In genomic region chr7:140229591-140230516, GRCh38 we compare ENCODE assay signal across 8 cellular contexts. TPM values are rescaled to one million over a fixed set of nuclear protein-coding genes. Genes with fewer than 3 reads are reported as not detected.
DNase-seq lines count a peak whose midpoint lies in the region; ATAC-seq, FAIRE-seq and TF ChIP-seq lines count a peak whose summit lies in the region.

No MANE protein-coding gene starts in this region.

- no peaks in the 10 kb centered on the region for H3K9me1 ChIP-seq in endothelial cell of umbilical vein (replicated peaks; ENCODE audit: control insufficient read depth, extremely low read depth, insufficient read depth, low read length)

- DNase-seq in AG10803 (ENCODE audit: low read depth): no peak
- DNase-seq in HCT116 (ENCODE audit: low read depth, low spot score): no peak
- DNase-seq in activated CD4-positive, alpha-beta memory T cell treated with anti-CD3 and anti-CD28 coated beads for 36 hours: peak; percentile 83
- no peak for DNase-seq in endothelial cell of umbilical vein (ENCODE audit: low read depth, low spot score)
- no peak for DNase-seq in type B pancreatic cell (ENCODE audit: extremely low spot score, unreplicated experiment)
- DNase-seq in NCI-H1105 treated with DMSO at 0.1 percent for 48 hours (lab: John Stamatoyannopoulos, UW): no peak

- H3K9me3 ChIP-seq in HCT116 (ENCODE audit: control insufficient read depth in 1 of 2, insufficient read depth in 1 of 2, low read depth in 1 of 2, low read length in 2 of 2) (no peaks in the 10 kb centered on the region), endothelial cell of umbilical vein (replicated peaks; ENCODE audit: control insufficient read depth, insufficient read depth, low read length) (no peaks in the 10 kb centered on the region), neuron (ENCODE audit: low read length) (no peaks in the 10 kb centered on the region)

- TF ChIP-seq POLR2A in HCT116 (IDR thresholded peaks at IDR 0.05; ENCODE audit: borderline replicate concordance, extremely low read depth, insufficient read depth, insufficient read length): no peak
- TF ChIP-seq POLR2A in endothelial cell of umbilical vein (IDR thresholded peaks at IDR 0.05; ENCODE audit: low read depth, low read length): no peak

- ATAC-seq in HCT116: no peak
- no peak for ATAC-seq in HG02642 (IDR thresholded peaks at IDR 0.05; ENCODE audit: poor library complexity, unreplicated experiment)

- H3K79me2 ChIP-seq in HCT116 (ENCODE audit: insufficient read depth, low read length) (no peaks in the 10 kb centered on the region), endothelial cell of umbilical vein (ENCODE audit: control insufficient read depth, insufficient read depth, low read length) (no peaks in the 10 kb centered on the region)

- H3K27me3 ChIP-seq in HCT116 (ENCODE audit: insufficient read depth, low read length) (no peaks in the 10 kb centered on the region), endothelial cell of umbilical vein (ENCODE audit: control insufficient read depth in 2 of 2, insufficient read depth in 2 of 2, low read length in 2 of 2) (peaks cover 18 to 21% of the 10 kb centered on the region in 2 experiments), neuron (ENCODE audit: insufficient read depth, low read length) (peaks cover 38% of the 10 kb centered on the region)

- H3K9me3 Mint-ChIP-seq in activated CD4-positive, alpha-beta memory T cell treated with anti-CD3 and anti-CD28 coated beads for 36 hours: no peaks in the 10 kb centered on the region
- no peaks in the 10 kb centered on the region for H3K9me3 Mint-ChIP-seq in type B pancreatic cell

- no peak for TF ChIP-seq RAD21 in HCT116 (IDR thresholded peaks at IDR 0.05; ENCODE audit: low read depth)

- H3K4me2 ChIP-seq in HCT116 (ENCODE audit: low read length) (peak overlapping the region; percentile 91; the same call in 1 of the 2 replicates), endothelial cell of umbilical vein (ENCODE audit: insufficient read depth, low read length) (peak overlapping the region; percentile 94)

- dilution Hi-C loops in endothelial cell of umbilical vein (cut with MboI; ENCODE audit: extremely low pct_ligation_motif_present, low sequenced_read_pairs): no loop called here

- H3K36me3 ChIP-seq in HCT116 (ENCODE audit: control insufficient read depth in 1 of 2, insufficient read depth in 2 of 2, low read length in 2 of 2) (no peaks in the 10 kb centered on the region), endothelial cell of umbilical vein (ENCODE audit: control insufficient read depth in 2 of 2, extremely low read depth in 1 of 2, insufficient read depth in 2 of 2, low read length in 2 of 2) (no peaks in the 10 kb centered on the region), neuron (ENCODE audit: insufficient read depth, low read length) (no peaks in the 10 kb centered on the region)

- H3K4me1 ChIP-seq in HCT116 (ENCODE audit: control insufficient read depth in 1 of 2, insufficient read depth in 2 of 2, low read length in 2 of 2) (peaks cover 6 to 16% of the 10 kb centered on the region in 2 experiments; a peak in 3 of 4 replicates), endothelial cell of umbilical vein (ENCODE audit: control insufficient read depth, extremely low read depth, insufficient read depth, low read length) (peaks cover 6% of the 10 kb centered on the region), neuron (ENCODE audit: insufficient read depth, low read length) (peaks cover 9% of the 10 kb centered on the region)

- RAD21 ChIA-PET in HCT116 (lab: Charles Lee; ENCODE audit: low non-redundant PET in 1 of 2, low total read pairs in 2 of 2, uncharacterized antibody in 2 of 2, unreplicated experiment in 2 of 2): no interaction called here

- no peaks in the 10 kb centered on the region for H4K20me1 ChIP-seq in HCT116 (ENCODE audit: insufficient read depth)
- H4K20me1 ChIP-seq in endothelial cell of umbilical vein (replicated peaks; ENCODE audit: control insufficient read depth, extremely low read depth, insufficient read depth, low read length): no peaks in the 10 kb centered on the region

- no peaks in the 10 kb centered on the region for H3K27me3 Mint-ChIP-seq in activated CD4-positive, alpha-beta memory T cell treated with anti-CD3 and anti-CD28 coated beads for 36 hours
- H3K27me3 Mint-ChIP-seq in type B pancreatic cell: peaks cover 34% of the 10 kb centered on the region

- CTCF ChIA-PET in HCT116 (lab: Charles Lee) (no interaction called here), endothelial cell of umbilical vein (lab: Charles Lee) (interaction anchor here (0.9 kb wide), 1 partner anchor 10 kb away, joined by 3 read pairs; no protein-coding TSS in a partner anchor)
- CTCF ChIA-PET in activated CD4-positive, alpha-beta memory T cell treated with anti-CD3 and anti-CD28 coated beads for 36 hours (lab: Charles Lee): interaction anchor here (1.0 to 2.0 kb wide), 5 partner anchors 12 to 53 kb away, joined by 4 to 5 read pairs (median 5); no protein-coding TSS in a partner anchor

- H2AFZ ChIP-seq in HCT116 (ENCODE audit: low read depth, low read length, poor library complexity, severe bottlenecking): no peak overlapping the region
- H2AFZ ChIP-seq in endothelial cell of umbilical vein (ENCODE audit: low read depth, low read length): peak overlapping the region; percentile 97
- peak overlapping the region; percentile 77 for H2AFZ ChIP-seq in neuron (ENCODE audit: low read depth, low read length)

- POLR2A ChIA-PET in HCT116 (lab: Charles Lee) (no interaction called here), endothelial cell of umbilical vein (lab: Charles Lee) (no interaction called here)
- POLR2A ChIA-PET in activated CD4-positive, alpha-beta memory T cell treated with anti-CD3 and anti-CD28 coated beads for 36 hours (lab: Charles Lee): interaction anchor here (0.8 to 5.2 kb wide), 9 partner anchors 13 to 247 kb away, joined by 3 to 86 read pairs (median 9); partner anchors contain the start of gene KDM7A

- H3K4me3 ChIP-seq in AG10803 (ENCODE audit: low read length) (peak overlapping the region; percentile 17), HCT116 (replicated peaks in 1 of 2; ENCODE audit: low read depth in 1 of 2, low read length in 2 of 2) (no peak overlapping the region), endothelial cell of umbilical vein (replicated peaks in 1 of 3; ENCODE audit: insufficient read depth in 1 of 3, low read depth in 1 of 3, low read length in 3 of 3) (peak overlapping the region in 2 of 3 experiments; percentile 35 to 60), neuron (ENCODE audit: low read length) (peak overlapping the region; percentile 49)

- no peaks in the 10 kb centered on the region for H3K9me2 ChIP-seq in HCT116 (ENCODE audit: insufficient read depth)

- peak overlapping the region; percentile 99 for H3K27ac Mint-ChIP-seq in activated CD4-positive, alpha-beta memory T cell treated with anti-CD3 and anti-CD28 coated beads for 36 hours
- H3K27ac Mint-ChIP-seq in type B pancreatic cell: peak overlapping the region; percentile 39

- H3K4me1 Mint-ChIP-seq in activated CD4-positive, alpha-beta memory T cell treated with anti-CD3 and anti-CD28 coated beads for 36 hours (ENCODE audit: low read depth): peaks cover 42% of the 10 kb centered on the region
- peaks cover 17% of the 10 kb centered on the region for H3K4me1 Mint-ChIP-seq in type B pancreatic cell (ENCODE audit: unreplicated experiment)

- H3K9ac ChIP-seq in HCT116 (ENCODE audit: low read length): no peak overlapping the region
- no peak overlapping the region for H3K9ac ChIP-seq in endothelial cell of umbilical vein (replicated peaks; ENCODE audit: extremely low read depth, insufficient read depth, low read length)

- FAIRE-seq in endothelial cell of umbilical vein (lab: Jason Lieb, UNC): no peak

- no peak for TF ChIP-seq CTCF in AG10803 (conservative IDR thresholded peaks at IDR 0.05; ENCODE audit: low read length)
- TF ChIP-seq CTCF in HCT116 (IDR thresholded peaks at IDR 0.05 in 2 of 3, conservative IDR thresholded peaks at IDR 0.05 in 1 of 3; ENCODE audit: borderline replicate concordance in 1 of 3, insufficient read depth in 1 of 3, low read depth in 2 of 3, low read length in 2 of 3): no peak
- TF ChIP-seq CTCF in endothelial cell of umbilical vein (IDR thresholded peaks at IDR 0.05; ENCODE audit: extremely low read depth in 1 of 2, insufficient read depth in 1 of 2, low read depth in 1 of 2, low read length in 2 of 2): no peak
- no peak for TF ChIP-seq CTCF in type B pancreatic cell (conservative IDR thresholded peaks at IDR 0.05)

- intact Hi-C loops in HCT116 (cut with micrococcal nuclease): no loop called here
- intact Hi-C loops in activated CD4-positive, alpha-beta memory T cell treated with anti-CD3 and anti-CD28 coated beads for 36 hours (cut with micrococcal nuclease): loop anchor here (1.0 to 5.0 kb wide), 5 partner anchors 18 to 247 kb away; partner anchors contain the start of genes MKRN1 and PARP12
- intact Hi-C loops in endothelial cell of umbilical vein (cut with micrococcal nuclease): no loop called here

- H3K36me3 Mint-ChIP-seq in activated CD4-positive, alpha-beta memory T cell treated with anti-CD3 and anti-CD28 coated beads for 36 hours: no peaks in the 10 kb centered on the region
- no peaks in the 10 kb centered on the region for H3K36me3 Mint-ChIP-seq in type B pancreatic cell

- peak overlapping the region; percentile 84 for H3K4me3 Mint-ChIP-seq in activated CD4-positive, alpha-beta memory T cell treated with anti-CD3 and anti-CD28 coated beads for 36 hours
- peak overlapping the region; percentile 81 for H3K4me3 Mint-ChIP-seq in type B pancreatic cell

- H3K27ac ChIP-seq in HCT116 (ENCODE audit: low read depth, low read length) (no peak overlapping the region; the same call in 1 of the 2 replicates), endothelial cell of umbilical vein (ENCODE audit: insufficient read depth, low read depth, low read length) (no peak overlapping the region)

- BruUV-seq in HCT116 (replicated peaks; lab: Mats Ljungman, UMichigan) (no TSS peak), endothelial cell of umbilical vein (replicated peaks; lab: Mats Ljungman, UMichigan) (no TSS peak)

RNA-seq across cellular contexts. Expression of gene KDM7A, which starts 53.1 kb away (rescaled TPM):
- total RNA-seq in HCT116 (2021; ENCODE audit: unreplicated experiment) (11.6 TPM), endothelial cell of umbilical vein (4.9 and 7.3 TPM in 2 replicates), type B pancreatic cell (ENCODE audit: low replicate concordance) (7.5 and 9.3 TPM in 2 replicates)
- 3.4 and 4.3 TPM in 2 replicates for polyA plus RNA-seq in HCT116 (2012)
- total RNA-seq in activated CD4-positive, alpha-beta memory T cell treated with anti-CD3 and anti-CD28 coated beads for 36 hours: 10 to 100 TPM; 23.4 to 24.5 TPM
- polyA plus RNA-seq in endothelial cell of umbilical vein: 1.8 and 2.4 TPM in 2 replicates
- polyA plus RNA-seq in endothelial cell of umbilical vein (2011; cell fraction: cytosol; rRNA removed): 1.7 and 2.2 TPM in 2 replicates
- 17.8 and 29.5 TPM in 2 replicates for polyA plus RNA-seq in endothelial cell of umbilical vein (2011; cell fraction: nucleus; rRNA removed)
- polyA plus RNA-seq in endothelial cell of umbilical vein (2012): 3.5 and 3.7 TPM in 2 replicates
- polyA minus RNA-seq in endothelial cell of umbilical vein: 8.8 and 9.0 TPM in 2 replicates
- 1.9 TPM for polyA minus RNA-seq in endothelial cell of umbilical vein (2011; cell fraction: cytosol; rRNA and poly(A)+ RNA removed)
- polyA minus RNA-seq in endothelial cell of umbilical vein (2011; cell fraction: nucleus; rRNA and poly(A)+ RNA removed): 14.9 and 15.7 TPM in 2 replicates

Comparison
In these comparisons a context has a peak if more than half of its experiments do, and no peak if none do; other contexts are left out.
1. H3K4me3 ChIP-seq: peak in AG10803 (single experiment), endothelial cell of umbilical vein (2 of 3) and neuron (single experiment); none in HCT116 (0 of 2).